Comparison of ENCODE assay signal across 11 cellular contexts in genomic region chr1:161620399-161620798, GRCh38. TPM values are rescaled to one million over a fixed set of nuclear protein-coding genes. Genes with fewer than 3 reads are reported as not detected.
DNase-seq lines count a peak whose midpoint lies in the region; ATAC-seq and TF ChIP-seq lines count a peak whose summit lies in the region.
"Not testable (repeated sequence)": the region's sequence is repeated elsewhere in the genome, so short reads cannot be mapped to it uniquely, and the experiment has no call there.
"Had no signal": no experiment of that assay in that cellular context is flagged by ENCODE, and none has a peak within 500 bp of the region (broad histone marks: within the 10 kb centered on the region; RNA-seq: fewer than 3 reads in every experiment).

No MANE protein-coding gene starts in this region.

- not testable (repeated sequence) for H3K9me2 ChIP-seq in hepatocyte (replicated peaks; ENCODE audit: insufficient read depth)

- H3K36me3 Mint-ChIP-seq in IgD-negative memory B cell; T-helper 2 cell treated with Interferon-gamma antibody and Interleukin-4, amounts not matched to agents 5 μg/mL and 100 μg/mL, for 36 hours (ENCODE audit: low read depth); activated T-cell treated with anti-CD3 and anti-CD28 coated beads, Interleukin-2, amount 50 U/mL, for 4 hours (ENCODE audit: insufficient read depth); activated naive CD8-positive, alpha-beta T cell treated with anti-CD3 and anti-CD28 coated beads, Interleukin-2, amount 50 U/mL, for 24 hours (ENCODE audit: low read depth); nephron progenitor cell (ENCODE audit: low read depth): not testable (repeated sequence)

- TF ChIP-seq CTCF in GM12864 (IDR thresholded peaks at IDR 0.05; ENCODE audit: low read depth, low read length, missing control alignments); hepatocyte (IDR thresholded peaks at IDR 0.05; ENCODE audit: poor library complexity); nephron progenitor cell (IDR thresholded peaks at IDR 0.05): not testable (repeated sequence)

- H2AFZ ChIP-seq in hepatocyte = not testable (repeated sequence)

- not testable (repeated sequence) for ATAC-seq in activated T-cell treated with anti-CD3 and anti-CD28 coated beads, Interleukin-2, amount 50 U/mL, for 4 hours; activated naive CD8-positive, alpha-beta T cell treated with anti-CD3 and anti-CD28 coated beads, Interleukin-2, amount 50 U/mL, for 24 hours

- peak overlapping the region; percentile 81 for H3K4me2 ChIP-seq in hepatocyte

- not testable (repeated sequence) for H3K27ac ChIP-seq in hepatocyte

- H3K27me3 Mint-ChIP-seq in IgD-negative memory B cell; T-helper 2 cell treated with Interferon-gamma antibody and Interleukin-4, amounts not matched to agents 5 μg/mL and 100 μg/mL, for 36 hours (ENCODE audit: low read depth); activated T-cell treated with anti-CD3 and anti-CD28 coated beads, Interleukin-2, amount 50 U/mL, for 4 hours (ENCODE audit: low read depth); activated naive CD8-positive, alpha-beta T cell treated with anti-CD3 and anti-CD28 coated beads, Interleukin-2, amount 50 U/mL, for 24 hours: not testable (repeated sequence)
- peaks cover 48% of the 10 kb centered on the region for H3K27me3 Mint-ChIP-seq in nephron progenitor cell (ENCODE audit: low read depth, poor library complexity)

- not testable (repeated sequence) for DNase-seq in GM12864 (ENCODE audit: low read depth); T-helper 2 cell treated with Interferon-gamma antibody and Interleukin-4, amounts not matched to agents 5 μg/mL and 100 μg/mL, for 36 hours (ENCODE audit: low spot score); activated T-cell treated with anti-CD3 and anti-CD28 coated beads, Interleukin-2, amount 50 U/mL, for 4 hours; activated naive CD8-positive, alpha-beta T cell treated with anti-CD3 and anti-CD28 coated beads, Interleukin-2, amount 50 U/mL, for 24 hours; hepatocyte (ENCODE audit: low spot score); nephron progenitor cell

- H3K9me3 Mint-ChIP-seq in IgD-negative memory B cell; T-helper 2 cell treated with Interferon-gamma antibody and Interleukin-4, amounts not matched to agents 5 μg/mL and 100 μg/mL, for 36 hours; activated T-cell treated with anti-CD3 and anti-CD28 coated beads, Interleukin-2, amount 50 U/mL, for 4 hours; activated naive CD8-positive, alpha-beta T cell treated with anti-CD3 and anti-CD28 coated beads, Interleukin-2, amount 50 U/mL, for 24 hours: not testable (repeated sequence)
- H3K9me3 Mint-ChIP-seq in nephron progenitor cell = peaks cover 25% of the 10 kb centered on the region

- WGBS in hepatocyte (ENCODE audit: low lambda C conversion rate, missing lambda C conversion rate) = 91% methylated on average over 7 of the region's 7 CpGs

- H3K9me3 ChIP-seq in hepatocyte (ENCODE audit: low read depth) = not testable (repeated sequence)

- peak overlapping the region in 2 of 4 donors; percentile 51 to 67 for H3K4me3 Mint-ChIP-seq in IgD-negative memory B cell
- H3K4me3 Mint-ChIP-seq in T-helper 2 cell treated with Interferon-gamma antibody and Interleukin-4, amounts not matched to agents 5 μg/mL and 100 μg/mL, for 36 hours = peak overlapping the region; percentile 50
- H3K4me3 Mint-ChIP-seq in activated T-cell treated with anti-CD3 and anti-CD28 coated beads, Interleukin-2, amount 50 U/mL, for 4 hours = peak overlapping the region; percentile 13
- peak overlapping the region; percentile 89 for H3K4me3 Mint-ChIP-seq in activated naive CD8-positive, alpha-beta T cell treated with anti-CD3 and anti-CD28 coated beads, Interleukin-2, amount 50 U/mL, for 24 hours
- peak overlapping the region; percentile 52 for H3K4me3 Mint-ChIP-seq in nephron progenitor cell

- not testable (repeated sequence) for H3K4me1 ChIP-seq in hepatocyte (ENCODE audit: insufficient read depth)

- H3K36me3 ChIP-seq in hepatocyte (replicated peaks; ENCODE audit: insufficient read depth, low read depth) = not testable (repeated sequence)

- peaks cover 13% of the 10 kb centered on the region for H3K27me3 ChIP-seq in hepatocyte

- H3K79me2 ChIP-seq in hepatocyte = not testable (repeated sequence)

- H3K4me1 Mint-ChIP-seq in IgD-negative memory B cell (peaks cover 16 to 27% (median 21%) of the 10 kb centered on the region in 3 donors), nephron progenitor cell (peaks cover 17% of the 10 kb centered on the region)
- H3K4me1 Mint-ChIP-seq in T-helper 2 cell treated with Interferon-gamma antibody and Interleukin-4, amounts not matched to agents 5 μg/mL and 100 μg/mL, for 36 hours (ENCODE audit: low read depth) = peaks cover 36% of the 10 kb centered on the region
- peaks cover 34% of the 10 kb centered on the region for H3K4me1 Mint-ChIP-seq in activated T-cell treated with anti-CD3 and anti-CD28 coated beads, Interleukin-2, amount 50 U/mL, for 4 hours (ENCODE audit: low read depth)
- peaks cover 39% of the 10 kb centered on the region for H3K4me1 Mint-ChIP-seq in activated naive CD8-positive, alpha-beta T cell treated with anti-CD3 and anti-CD28 coated beads, Interleukin-2, amount 50 U/mL, for 24 hours

- H3K4me3 ChIP-seq in GM12864 (ENCODE audit: low read depth, low read length) = peak overlapping the region; percentile 61; the same call in 1 of the 2 replicates
- not testable (repeated sequence) for H3K4me3 ChIP-seq in hepatocyte

- H3K27ac Mint-ChIP-seq in IgD-negative memory B cell = peak overlapping the region in 2 of 3 donors; percentile 34 to 82
- not testable (repeated sequence) for H3K27ac Mint-ChIP-seq in T-helper 2 cell treated with Interferon-gamma antibody and Interleukin-4, amounts not matched to agents 5 μg/mL and 100 μg/mL, for 36 hours; activated naive CD8-positive, alpha-beta T cell treated with anti-CD3 and anti-CD28 coated beads, Interleukin-2, amount 50 U/mL, for 24 hours; nephron progenitor cell

- not testable (repeated sequence) for H4K20me1 ChIP-seq in hepatocyte (ENCODE audit: insufficient read depth, poor library complexity, severe bottlenecking)

RNA-seq across cellular contexts. Expression of gene FCGR3B, which starts 10.6 kb away (rescaled TPM):
- polyA plus RNA-seq in IgD-negative memory B cell = 0.18 TPM
- total RNA-seq in activated T-cell treated with anti-CD3 and anti-CD28 coated beads, Interleukin-2, amount 50 U/mL, for 4 hours = not detected
- total RNA-seq in hepatocyte = not detected in 2 replicates
- polyA plus RNA-seq in hepatocyte = 0.40 TPM in 1 of 2 replicates, not detected in the other
- total RNA-seq: Calu3, HT-29, SK-MEL-5 had no signal

RNA-seq across cellular contexts. Expression of gene FCGR2B, which starts 42.5 kb away (rescaled TPM):
- polyA plus RNA-seq in IgD-negative memory B cell = 235 TPM
- under 1 TPM in 1 of 3 donors, not detected in 2; 0.13 TPM for total RNA-seq in activated T-cell treated with anti-CD3 and anti-CD28 coated beads, Interleukin-2, amount 50 U/mL, for 4 hours
- total RNA-seq in hepatocyte = 0.52 TPM in 1 of 2 replicates, not detected in the other
- polyA plus RNA-seq in hepatocyte = not detected in 2 replicates
- total RNA-seq: Calu3, HT-29, M059J had no signal
